ENCODE assay signal across 19 cellular contexts in the genomic region with DNA sequence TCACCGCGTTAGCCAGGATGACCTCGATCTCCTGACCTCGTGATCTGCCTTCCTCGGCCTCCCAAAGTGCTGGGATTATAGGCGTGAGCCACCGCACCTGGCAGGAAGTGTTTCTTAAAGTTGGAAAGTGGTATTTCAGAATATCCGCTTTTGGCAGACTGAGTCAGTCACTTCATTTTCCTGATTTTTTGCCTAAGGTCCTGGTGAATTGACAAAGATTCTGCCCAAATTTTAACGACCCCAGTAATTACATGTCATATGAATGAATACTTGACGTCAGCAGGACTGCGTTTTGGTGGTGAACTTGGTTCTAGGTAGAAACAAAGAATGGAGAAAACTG. TPM values are rescaled to one million over a fixed set of nuclear protein-coding genes. Genes with fewer than 3 reads are reported as not detected.
A peak's percentile ranks its signal among the peaks of the same experiment; 100 is the strongest.
DNase-seq lines count a peak whose midpoint lies in the region; ATAC-seq, FAIRE-seq and TF ChIP-seq lines count a peak whose summit lies in the region.
"Had no signal": no experiment of that assay in that cellular context is flagged by ENCODE, and none has a peak within 500 bp of the region (broad histone marks: within the 10 kb centered on the region; RNA-seq: fewer than 3 reads in every experiment).

No MANE protein-coding gene starts in this region.

- no peak for TF ChIP-seq RAD21 in HepG2 (CRISPR knock-in tag; IDR thresholded peaks at IDR 0.05)

- no peak overlapping the region for H3K4me2 ChIP-seq in HepG2 (ENCODE audit: low read depth, low read length)

- H3K4me1 Mint-ChIP-seq in T-helper 17 cell (peaks cover 17% of the 10 kb centered on the region), HFFc6 (ENCODE audit: low read depth) (peaks cover 17% of the 10 kb centered on the region)

- H3K27ac Mint-ChIP-seq in T-helper 17 cell (no peak overlapping the region), HFFc6 (no peak overlapping the region)
- H3K27ac Mint-ChIP-seq: activated CD4-positive, alpha-beta T cell treated with anti-CD3 and anti-CD28 coated beads for 36 hours had no signal

- H3K36me3 Mint-ChIP-seq in T-helper 17 cell (ENCODE audit: low read depth) (peaks cover 4% of the 10 kb centered on the region), HFFc6 (ENCODE audit: low read depth) (peaks cover 19% of the 10 kb centered on the region)

- H3K9me3 Mint-ChIP-seq in HFFc6: peaks cover 5% of the 10 kb centered on the region; the same call in 1 of the 2 replicates

- no peak overlapping the region for H2AFZ ChIP-seq in HepG2 (ENCODE audit: low read length)

- H3K36me3 ChIP-seq in breast epithelium (no peaks in the 10 kb centered on the region), HepG2 (replicated peaks in 1 of 2; ENCODE audit: control insufficient read depth in 1 of 2, insufficient read depth in 2 of 2, low read length in 2 of 2) (peaks cover 10 to 32% of the 10 kb centered on the region in 2 experiments; a peak in 3 of 5 replicates)

- TF ChIP-seq POLR2A in breast epithelium (IDR thresholded peaks at IDR 0.05): no peak
- no peak for TF ChIP-seq POLR2A in HepG2 (IDR thresholded peaks at IDR 0.05; ENCODE audit: insufficient read depth in 1 of 2, low read depth in 2 of 2, low read length in 2 of 2)

- DNase-seq in GF-D8 (lab: John Stamatoyannopoulos, UW) (peak; percentile 87), breast epithelium (ENCODE audit: low spot score in 2 of 2) (no peak), HepG2 (ENCODE audit: low spot score) (no peak), T-helper 17 cell (no peak), CD1c-positive myeloid dendritic cell (ENCODE audit: extremely low spot score) (no peak), HFFc6 (no peak)
- DNase-seq in stimulated activated CD4-positive, alpha-beta T cell treated with anti-CD3 and anti-CD28 coated beads, Interleukin-4, amount 100 ng/mL, for 24 hours: no peak
- DNase-seq: activated CD4-positive, alpha-beta T cell treated with anti-CD3 and anti-CD28 coated beads for 36 hours; activated CD8-positive, alpha-beta memory T cell treated with anti-CD3 and anti-CD28 coated beads, Interleukin-2, amount 50 U/mL, for 4 hours; activated gamma-delta T cell; aorta; GOT3; NCI-H2081 treated with DMSO at 0.1 percent for 48 hours; NCI-H526; right cardiac atrium; stimulated activated CD4-positive, alpha-beta T cell treated with anti-CD3 and anti-CD28 coated beads, Interleukin-2, amount 100 ng/mL, for 24 hours; substantia nigra had no signal

- in situ Hi-C loops in HepG2 (cut with HindIII; ENCODE audit: extremely low pct_ligation_motif_present, low pct_unique_long_range_greater_than_20kb): no loop called here

- no peak overlapping the region for H3K9ac ChIP-seq in HepG2 (ENCODE audit: insufficient read depth, low read depth, low read length)

- CTCF ChIA-PET in HepG2 (lab: Yijun Ruan, JAX; ENCODE audit: low intra/inter-chr PET ratio, low total read pairs): no interaction called here

- H3K27me3 Mint-ChIP-seq in T-helper 17 cell: no peaks in the 10 kb centered on the region
- peaks cover 5% of the 10 kb centered on the region for H3K27me3 Mint-ChIP-seq in HFFc6 (ENCODE audit: insufficient read depth)
- H3K27me3 Mint-ChIP-seq: activated CD4-positive, alpha-beta T cell treated with anti-CD3 and anti-CD28 coated beads for 36 hours had no signal

- peak overlapping the region in 2 of 3 donors; percentile 21 to 28 for H3K4me3 ChIP-seq in breast epithelium
- no peak overlapping the region for H3K4me3 ChIP-seq in HepG2 (replicated peaks in 1 of 3; ENCODE audit: insufficient read depth in 1 of 3, low read depth in 2 of 3, low read length in 3 of 3)
- H3K4me3 ChIP-seq in skin epidermis: peak overlapping the region in 2 of 7 experiments; percentile 17 to 25

- peaks cover 63% of the 10 kb centered on the region for H3K79me2 ChIP-seq in HepG2 (ENCODE audit: insufficient read depth, low read length)

- no peak for FAIRE-seq in HepG2 (lab: Jason Lieb, UNC)
- FAIRE-seq: colon had no signal

- TF ChIP-seq CTCF in breast epithelium (IDR thresholded peaks at IDR 0.05) (no peak), HepG2 (CRISPR knock-in tag; IDR thresholded peaks at IDR 0.05) (no peak), HFFc6 (IDR thresholded peaks at IDR 0.05) (no peak)

- peaks cover 4 to 7% of the 10 kb centered on the region in 2 donors for H3K4me1 ChIP-seq in breast epithelium
- H3K4me1 ChIP-seq in HepG2 (ENCODE audit: insufficient read depth, low read length): peaks cover 72% of the 10 kb centered on the region

- intact Hi-C loops in breast epithelium (cut with DNase I; ENCODE audit: low total_unique reads): no loop called here
- intact Hi-C loops in HepG2 (cut with micrococcal nuclease; ENCODE audit: unreplicated experiment): no loop called here

- H3K4me3 Mint-ChIP-seq in T-helper 17 cell (no peak overlapping the region), HFFc6 (no peak overlapping the region)
- H3K4me3 Mint-ChIP-seq: activated CD4-positive, alpha-beta T cell treated with anti-CD3 and anti-CD28 coated beads for 36 hours had no signal

- ATAC-seq in HepG2 (no peak), T-helper 17 cell (no peak)
- ATAC-seq: activated CD4-positive, alpha-beta T cell treated with anti-CD3 and anti-CD28 coated beads for 36 hours; right cardiac atrium had no signal

- H3K27me3 ChIP-seq in breast epithelium (no peaks in the 10 kb centered on the region), HepG2 (ENCODE audit: control insufficient read depth in 1 of 2, insufficient read depth in 2 of 2, low read length in 2 of 2) (no peaks in the 10 kb centered on the region; a peak in 1 of 5 replicates)

- H3K27ac ChIP-seq in breast epithelium: peak overlapping the region; percentile 74 to 83
- H3K27ac ChIP-seq in HepG2 (ENCODE audit: extremely low read length, insufficient read depth, low read length): no peak overlapping the region
- peak overlapping the region in 19 of 21 experiments; percentile 36 to 82 (median 73) for H3K27ac ChIP-seq in skin epidermis

- no peaks in the 10 kb centered on the region for H3K9me3 ChIP-seq in breast epithelium
- H3K9me3 ChIP-seq in HepG2 (ENCODE audit: low read length): no peaks in the 10 kb centered on the region
- no peaks in the 10 kb centered on the region for H3K9me3 ChIP-seq in T-helper 17 cell (ENCODE audit: control insufficient read depth, low read length, poor library complexity, severe bottlenecking)

- BruUV-seq in HepG2 (replicated peaks; lab: Mats Ljungman, UMichigan): no TSS peak

- POLR2A ChIA-PET in HepG2 (lab: Yijun Ruan, JAX): interaction anchor here (1.1 to 1.7 kb wide), 3 partner anchors 15 to 186 kb away, joined by 3 to 5 read pairs (median 5); no protein-coding TSS in a partner anchor

- WGBS in HepG2 (ENCODE audit: low lambda C conversion rate): 96% methylated on average over 11 of the region's 11 CpGs

- TF ChIP-seq EP300 in HepG2 (IDR thresholded peaks at IDR 0.05; ENCODE audit: low read depth in 2 of 2, low read length in 2 of 2) (no peak), HepG2 (CRISPR knock-in tag; IDR thresholded peaks at IDR 0.05; ENCODE audit: borderline replicate concordance) (no peak)

- no peaks in the 10 kb centered on the region; the same call in 1 of the 2 replicates for H4K20me1 ChIP-seq in HepG2 (ENCODE audit: insufficient read depth, low read length)

RNA-seq across cellular contexts. Expression of gene BRCA1, which starts 4.5 kb away (rescaled TPM):
- total RNA-seq in breast epithelium (1 to 10 TPM; 5.2 to 8.9 (median 7.4) TPM), HepG2 (2016; rRNA removed; fragmentation: Illumina TruSeq; extraction: Trizol) (37.5 and 56.0 TPM in 2 replicates), T-helper 17 cell (1 to 10 TPM; 2.1 to 3.4 TPM)
- total RNA-seq in HepG2 (2016; cell fraction: cytosol; rRNA removed; fragmentation: Illumina TruSeq; extraction: Trizol; ENCODE audit: low read depth): 16.6 and 20.8 TPM in 2 replicates
- 33.8 and 58.4 TPM in 2 replicates for total RNA-seq in HepG2 (2016; cell fraction: insoluble cytoplasmic fraction; rRNA removed; fragmentation: Illumina TruSeq; extraction: Trizol)
- total RNA-seq in HepG2 (2016; cell fraction: membrane; rRNA removed; fragmentation: Illumina TruSeq; extraction: Trizol): 19.3 and 20.3 TPM in 2 replicates
- 37.0 and 37.3 TPM in 2 replicates for total RNA-seq in HepG2 (2016; cell fraction: nucleus; rRNA removed; fragmentation: Illumina TruSeq; extraction: Trizol)
- 11.7 and 13.3 TPM in 2 replicates for polyA plus RNA-seq in HepG2 (2011; rRNA removed)
- 6.1 and 11.1 TPM in 2 replicates for polyA plus RNA-seq in HepG2 (2011; cell fraction: cytosol; rRNA removed)
- 9.8 and 16.5 TPM in 2 replicates for polyA plus RNA-seq in HepG2 (2011; cell fraction: nucleus; rRNA removed)
- 5.2 and 10.0 TPM in 2 replicates for polyA plus RNA-seq in HepG2 (2012)
- 1.1 TPM in 2 replicates for polyA plus RNA-seq in HepG2 (2016; cell fraction: cytosol; fragmentation: Illumina TruSeq; extraction: Trizol; ENCODE audit: low read depth)
- polyA plus RNA-seq in HepG2 (2016; cell fraction: insoluble cytoplasmic fraction; fragmentation: Illumina TruSeq; extraction: Trizol; ENCODE audit: low read depth): 25.6 and 29.6 TPM in 2 replicates
- 3.8 and 3.9 TPM in 2 replicates for polyA plus RNA-seq in HepG2 (2016; cell fraction: membrane; fragmentation: Illumina TruSeq; extraction: Trizol; ENCODE audit: low read depth)
- polyA plus RNA-seq in HepG2 (2016; cell fraction: nucleus; fragmentation: Illumina TruSeq; extraction: Trizol; ENCODE audit: insufficient read depth, low read depth): 39.1 and 42.0 TPM in 2 replicates
- 45.8 and 194 TPM in 2 replicates for polyA minus RNA-seq in HepG2 (2011; rRNA and poly(A)+ RNA removed; ENCODE audit: low replicate concordance)
- polyA minus RNA-seq in HepG2 (2011; cell fraction: cytosol; rRNA and poly(A)+ RNA removed): 13.8 and 15.9 TPM in 2 replicates
- 29.7 and 36.7 TPM in 2 replicates for polyA minus RNA-seq in HepG2 (2011; cell fraction: nucleus; rRNA and poly(A)+ RNA removed)
- 10 to 100 TPM; 10.5 to 24.7 (median 22.5) TPM for total RNA-seq in HFFc6 (2021; fragmentation: NEBNext Ultra II Directional; extraction: Animal tissue kit (Norgen Biotek cat#: 25700))

RNA-seq across cellular contexts. Expression of gene NBR1, which starts 41.4 kb away (rescaled TPM):
- 100 to 1,000 TPM in 1 of 3 donors, 10 to 100 TPM in 2; 90.1 to 131 (median 92.1) TPM for total RNA-seq in breast epithelium
- 51.7 and 79.0 TPM in 2 replicates for total RNA-seq in HepG2 (2016; rRNA removed; fragmentation: Illumina TruSeq; extraction: Trizol)
- total RNA-seq in HepG2 (2016; cell fraction: cytosol; rRNA removed; fragmentation: Illumina TruSeq; extraction: Trizol; ENCODE audit: low read depth): 9.9 and 10.8 TPM in 2 replicates
- 50.3 and 77.3 TPM in 2 replicates for total RNA-seq in HepG2 (2016; cell fraction: insoluble cytoplasmic fraction; rRNA removed; fragmentation: Illumina TruSeq; extraction: Trizol)
- 20.1 and 22.1 TPM in 2 replicates for total RNA-seq in HepG2 (2016; cell fraction: membrane; rRNA removed; fragmentation: Illumina TruSeq; extraction: Trizol)
- total RNA-seq in HepG2 (2016; cell fraction: nucleus; rRNA removed; fragmentation: Illumina TruSeq; extraction: Trizol): 35.7 and 36.9 TPM in 2 replicates
- 102 and 121 TPM in 2 replicates for polyA plus RNA-seq in HepG2 (2011; rRNA removed)
- 87.1 and 91.6 TPM in 2 replicates for polyA plus RNA-seq in HepG2 (2011; cell fraction: cytosol; rRNA removed)
- 53.9 and 55.2 TPM in 2 replicates for polyA plus RNA-seq in HepG2 (2011; cell fraction: nucleus; rRNA removed)
- polyA plus RNA-seq in HepG2 (2012): 78.0 and 105 TPM in 2 replicates
- polyA plus RNA-seq in HepG2 (2016; cell fraction: cytosol; fragmentation: Illumina TruSeq; extraction: Trizol; ENCODE audit: low read depth): 5.5 and 5.9 TPM in 2 replicates
- 70.0 and 71.8 TPM in 2 replicates for polyA plus RNA-seq in HepG2 (2016; cell fraction: insoluble cytoplasmic fraction; fragmentation: Illumina TruSeq; extraction: Trizol; ENCODE audit: low read depth)
- polyA plus RNA-seq in HepG2 (2016; cell fraction: membrane; fragmentation: Illumina TruSeq; extraction: Trizol; ENCODE audit: low read depth): 8.4 and 9.8 TPM in 2 replicates
- polyA plus RNA-seq in HepG2 (2016; cell fraction: nucleus; fragmentation: Illumina TruSeq; extraction: Trizol; ENCODE audit: insufficient read depth, low read depth): 40.5 and 50.3 TPM in 2 replicates
- 94.6 and 191 TPM in 2 replicates for polyA minus RNA-seq in HepG2 (2011; rRNA and poly(A)+ RNA removed; ENCODE audit: low replicate concordance)
- polyA minus RNA-seq in HepG2 (2011; cell fraction: cytosol; rRNA and poly(A)+ RNA removed): 125 and 130 TPM in 2 replicates
- 95.0 and 120 TPM in 2 replicates for polyA minus RNA-seq in HepG2 (2011; cell fraction: nucleus; rRNA and poly(A)+ RNA removed)
- 10 to 100 TPM; 55.1 to 55.8 TPM for total RNA-seq in T-helper 17 cell
- total RNA-seq in HFFc6 (2021; fragmentation: NEBNext Ultra II Directional; extraction: Animal tissue kit (Norgen Biotek cat#: 25700)): 100 to 1,000 TPM; 104 to 123 (median 118) TPM

Comparison
In these comparisons a context has a peak if more than half of its experiments do, and no peak if none do; other contexts are left out.
1. H3K4me3 ChIP-seq: peak in breast epithelium (2 of 3); none in HepG2 (0 of 3).